17 cellular contexts compared by ENCODE assay signal in genomic region chr3:114394551-114394950, GRCh38.
A peak's percentile ranks its signal among the peaks of the same experiment; 100 is the strongest.
DNase-seq lines count a peak whose midpoint lies in the region; ATAC-seq lines count a peak whose summit lies in the region.
"Had no signal": no experiment of that assay in that cellular context is flagged by ENCODE, and none has a peak within 500 bp of the region (broad histone marks: within the 10 kb centered on the region; RNA-seq: fewer than 3 reads in every experiment).

No MANE protein-coding gene starts in this region.

- H3K9ac ChIP-seq in rectal smooth muscle tissue (ENCODE audit: low read length), result no peak overlapping the region
- H3K9ac ChIP-seq: KMS-11 had no signal

- ATAC-seq in stimulated activated naive CD8-positive, alpha-beta T cell treated with anti-CD3 and anti-CD28 coated beads, Interleukin-15, Interleukin-2, amounts not matched to agents 100 U/mL and 50 U/mL, for 24 hours, result peak; percentile 40
- no peak for ATAC-seq in stimulated activated naive CD8-positive, alpha-beta T cell treated with anti-CD3 and anti-CD28 coated beads, Interleukin-15, amount 100 ng/mL, for 72 hours
- peak; percentile 34 to 46 for ATAC-seq in left cardiac atrium
- no peak for ATAC-seq in HG03280 (IDR thresholded peaks at IDR 0.05; ENCODE audit: unreplicated experiment)
- ATAC-seq in activated T-cell treated with anti-CD3 and anti-CD28 coated beads, Interleukin-2, amount 50 U/mL, for 4 hours, result no peak
- ATAC-seq in HG03457 (IDR thresholded peaks at IDR 0.05; ENCODE audit: unreplicated experiment), result no peak

- H3K27me3 ChIP-seq in rectal smooth muscle tissue (ENCODE audit: control insufficient read depth, insufficient read depth, low read length), result no peaks in the 10 kb centered on the region
- H3K27me3 ChIP-seq: SJSA1 had no signal

- intact Hi-C loops in left cardiac atrium (cut with DNase I), result no loop called here

- H3K36me3 Mint-ChIP-seq in activated T-cell treated with anti-CD3 and anti-CD28 coated beads, Interleukin-2, amount 50 U/mL, for 4 hours (ENCODE audit: insufficient read depth), result peaks cover 2% of the 10 kb centered on the region

- no peaks in the 10 kb centered on the region for H3K36me3 ChIP-seq in rectal smooth muscle tissue (ENCODE audit: control insufficient read depth, insufficient read depth, low read length)
- H3K36me3 ChIP-seq: SJSA1 had no signal

- H3K27ac ChIP-seq in rectal smooth muscle tissue (ENCODE audit: low read depth, low read length), result peak overlapping the region; percentile 27
- H3K27ac ChIP-seq: KMS-11, PC-9, RWPE1, SJSA1 had no signal

- H3K4me1 ChIP-seq in rectal smooth muscle tissue (ENCODE audit: control insufficient read depth, insufficient read depth, low read length), result peaks cover 2% of the 10 kb centered on the region

- DNase-seq in stimulated activated naive CD8-positive, alpha-beta T cell treated with anti-CD3 and anti-CD28 coated beads, Interleukin-15, Interleukin-2, amounts not matched to agents 100 U/mL and 50 U/mL, for 24 hours, result no peak
- no peak for DNase-seq in stimulated activated naive CD8-positive, alpha-beta T cell treated with anti-CD3 and anti-CD28 coated beads, Interleukin-15, amount 100 ng/mL, for 72 hours
- no peak for DNase-seq in left cardiac atrium
- DNase-seq in activated T-cell treated with anti-CD3 and anti-CD28 coated beads, Interleukin-2, amount 50 U/mL, for 4 hours, result no peak
- DNase-seq: CD8-positive, alpha-beta memory T cell; GOT3; NCI-H1436; NCI-H1930; NCI-H226; NCI-H524; PC-9 had no signal

- H3K27me3 Mint-ChIP-seq in stimulated activated naive CD8-positive, alpha-beta T cell treated with anti-CD3 and anti-CD28 coated beads, Interleukin-15, amount 100 ng/mL, for 72 hours, result no peaks in the 10 kb centered on the region
- no peaks in the 10 kb centered on the region for H3K27me3 Mint-ChIP-seq in activated T-cell treated with anti-CD3 and anti-CD28 coated beads, Interleukin-2, amount 50 U/mL, for 4 hours (ENCODE audit: low read depth)
- H3K27me3 Mint-ChIP-seq: CD8-positive, alpha-beta memory T cell had no signal

- H3K9me3 Mint-ChIP-seq in stimulated activated naive CD8-positive, alpha-beta T cell treated with anti-CD3 and anti-CD28 coated beads, Interleukin-15, amount 100 ng/mL, for 72 hours, result no peaks in the 10 kb centered on the region
- H3K9me3 Mint-ChIP-seq in activated T-cell treated with anti-CD3 and anti-CD28 coated beads, Interleukin-2, amount 50 U/mL, for 4 hours, result no peaks in the 10 kb centered on the region
- H3K9me3 Mint-ChIP-seq: CD8-positive, alpha-beta memory T cell had no signal

- H3K4me1 Mint-ChIP-seq in stimulated activated naive CD8-positive, alpha-beta T cell treated with anti-CD3 and anti-CD28 coated beads, Interleukin-15, amount 100 ng/mL, for 72 hours, result peaks cover 40% of the 10 kb centered on the region
- peaks cover 20% of the 10 kb centered on the region for H3K4me1 Mint-ChIP-seq in activated T-cell treated with anti-CD3 and anti-CD28 coated beads, Interleukin-2, amount 50 U/mL, for 4 hours (ENCODE audit: low read depth)

- peak overlapping the region in 1 of 2 donors; percentile 56 for H3K27ac Mint-ChIP-seq in stimulated activated naive CD8-positive, alpha-beta T cell treated with anti-CD3 and anti-CD28 coated beads, Interleukin-15, amount 100 ng/mL, for 72 hours

- H3K4me3 ChIP-seq in rectal smooth muscle tissue (ENCODE audit: low read length), result no peak overlapping the region
- H3K4me3 ChIP-seq: PC-9, SJSA1 had no signal

- no peak overlapping the region for H3K4me3 Mint-ChIP-seq in stimulated activated naive CD8-positive, alpha-beta T cell treated with anti-CD3 and anti-CD28 coated beads, Interleukin-15, amount 100 ng/mL, for 72 hours
- H3K4me3 Mint-ChIP-seq in activated T-cell treated with anti-CD3 and anti-CD28 coated beads, Interleukin-2, amount 50 U/mL, for 4 hours, result no peak overlapping the region
- H3K4me3 Mint-ChIP-seq: CD8-positive, alpha-beta memory T cell had no signal

Comparison
In these comparisons a context has a peak if more than half of its experiments do, and no peak if none do; other contexts are left out.
1. ATAC-seq: peak in stimulated activated naive CD8-positive, alpha-beta T cell treated with anti-CD3 and anti-CD28 coated beads, Interleukin-15, Interleukin-2, amounts not matched to agents 100 U/mL and 50 U/mL, for 24 hours (single experiment) and left cardiac atrium (2 of 2); none in stimulated activated naive CD8-positive, alpha-beta T cell treated with anti-CD3 and anti-CD28 coated beads, Interleukin-15, amount 100 ng/mL, for 72 hours (single experiment), HG03280 (single experiment), activated T-cell treated with anti-CD3 and anti-CD28 coated beads, Interleukin-2, amount 50 U/mL, for 4 hours (0 of 2) and HG03457 (single experiment).